1 cellular context compared by ENCODE assay signal in the genomic region with DNA sequence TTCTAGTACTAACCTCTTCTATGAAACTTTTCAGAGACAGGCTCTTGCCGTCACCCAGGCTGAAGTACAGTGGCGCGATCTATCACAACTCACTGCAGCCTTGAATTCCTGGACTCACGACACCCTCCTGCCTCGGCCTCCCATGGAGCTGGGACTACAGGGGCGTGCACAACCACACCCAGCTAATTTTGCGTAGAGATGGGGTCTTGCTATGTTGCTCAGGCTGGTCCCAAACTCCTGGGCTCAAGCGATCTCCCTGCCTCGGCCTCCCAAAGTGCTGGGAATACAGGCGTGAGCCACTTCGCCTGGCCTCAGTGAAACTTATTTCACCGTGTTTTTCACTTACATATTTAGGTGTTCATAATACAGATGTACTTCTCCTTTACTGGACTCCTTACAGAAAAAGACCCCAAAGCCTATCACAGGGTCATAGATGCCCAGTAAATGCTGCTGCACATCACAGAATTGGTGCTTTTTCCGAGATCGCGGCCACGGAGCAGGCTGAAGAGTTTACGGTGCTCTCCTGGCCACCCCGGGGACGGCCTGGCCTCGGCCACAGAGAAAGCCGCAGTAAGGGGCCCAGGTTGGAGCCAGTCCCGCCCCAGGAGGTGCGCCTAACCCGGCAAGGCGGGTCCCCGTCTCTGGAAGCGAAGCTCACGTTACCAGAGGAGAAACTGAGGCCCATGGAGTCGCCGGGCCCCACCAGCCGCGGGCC.
TF ChIP-seq lines count a peak whose summit lies in the region.

No MANE protein-coding gene starts in this region.

TF ChIP-seq in GM23338, 12 proteins besides CTCF, POLR2A, EP300 and RAD21 (continued from another document):
- TF ChIP-seq, protein P1, sequence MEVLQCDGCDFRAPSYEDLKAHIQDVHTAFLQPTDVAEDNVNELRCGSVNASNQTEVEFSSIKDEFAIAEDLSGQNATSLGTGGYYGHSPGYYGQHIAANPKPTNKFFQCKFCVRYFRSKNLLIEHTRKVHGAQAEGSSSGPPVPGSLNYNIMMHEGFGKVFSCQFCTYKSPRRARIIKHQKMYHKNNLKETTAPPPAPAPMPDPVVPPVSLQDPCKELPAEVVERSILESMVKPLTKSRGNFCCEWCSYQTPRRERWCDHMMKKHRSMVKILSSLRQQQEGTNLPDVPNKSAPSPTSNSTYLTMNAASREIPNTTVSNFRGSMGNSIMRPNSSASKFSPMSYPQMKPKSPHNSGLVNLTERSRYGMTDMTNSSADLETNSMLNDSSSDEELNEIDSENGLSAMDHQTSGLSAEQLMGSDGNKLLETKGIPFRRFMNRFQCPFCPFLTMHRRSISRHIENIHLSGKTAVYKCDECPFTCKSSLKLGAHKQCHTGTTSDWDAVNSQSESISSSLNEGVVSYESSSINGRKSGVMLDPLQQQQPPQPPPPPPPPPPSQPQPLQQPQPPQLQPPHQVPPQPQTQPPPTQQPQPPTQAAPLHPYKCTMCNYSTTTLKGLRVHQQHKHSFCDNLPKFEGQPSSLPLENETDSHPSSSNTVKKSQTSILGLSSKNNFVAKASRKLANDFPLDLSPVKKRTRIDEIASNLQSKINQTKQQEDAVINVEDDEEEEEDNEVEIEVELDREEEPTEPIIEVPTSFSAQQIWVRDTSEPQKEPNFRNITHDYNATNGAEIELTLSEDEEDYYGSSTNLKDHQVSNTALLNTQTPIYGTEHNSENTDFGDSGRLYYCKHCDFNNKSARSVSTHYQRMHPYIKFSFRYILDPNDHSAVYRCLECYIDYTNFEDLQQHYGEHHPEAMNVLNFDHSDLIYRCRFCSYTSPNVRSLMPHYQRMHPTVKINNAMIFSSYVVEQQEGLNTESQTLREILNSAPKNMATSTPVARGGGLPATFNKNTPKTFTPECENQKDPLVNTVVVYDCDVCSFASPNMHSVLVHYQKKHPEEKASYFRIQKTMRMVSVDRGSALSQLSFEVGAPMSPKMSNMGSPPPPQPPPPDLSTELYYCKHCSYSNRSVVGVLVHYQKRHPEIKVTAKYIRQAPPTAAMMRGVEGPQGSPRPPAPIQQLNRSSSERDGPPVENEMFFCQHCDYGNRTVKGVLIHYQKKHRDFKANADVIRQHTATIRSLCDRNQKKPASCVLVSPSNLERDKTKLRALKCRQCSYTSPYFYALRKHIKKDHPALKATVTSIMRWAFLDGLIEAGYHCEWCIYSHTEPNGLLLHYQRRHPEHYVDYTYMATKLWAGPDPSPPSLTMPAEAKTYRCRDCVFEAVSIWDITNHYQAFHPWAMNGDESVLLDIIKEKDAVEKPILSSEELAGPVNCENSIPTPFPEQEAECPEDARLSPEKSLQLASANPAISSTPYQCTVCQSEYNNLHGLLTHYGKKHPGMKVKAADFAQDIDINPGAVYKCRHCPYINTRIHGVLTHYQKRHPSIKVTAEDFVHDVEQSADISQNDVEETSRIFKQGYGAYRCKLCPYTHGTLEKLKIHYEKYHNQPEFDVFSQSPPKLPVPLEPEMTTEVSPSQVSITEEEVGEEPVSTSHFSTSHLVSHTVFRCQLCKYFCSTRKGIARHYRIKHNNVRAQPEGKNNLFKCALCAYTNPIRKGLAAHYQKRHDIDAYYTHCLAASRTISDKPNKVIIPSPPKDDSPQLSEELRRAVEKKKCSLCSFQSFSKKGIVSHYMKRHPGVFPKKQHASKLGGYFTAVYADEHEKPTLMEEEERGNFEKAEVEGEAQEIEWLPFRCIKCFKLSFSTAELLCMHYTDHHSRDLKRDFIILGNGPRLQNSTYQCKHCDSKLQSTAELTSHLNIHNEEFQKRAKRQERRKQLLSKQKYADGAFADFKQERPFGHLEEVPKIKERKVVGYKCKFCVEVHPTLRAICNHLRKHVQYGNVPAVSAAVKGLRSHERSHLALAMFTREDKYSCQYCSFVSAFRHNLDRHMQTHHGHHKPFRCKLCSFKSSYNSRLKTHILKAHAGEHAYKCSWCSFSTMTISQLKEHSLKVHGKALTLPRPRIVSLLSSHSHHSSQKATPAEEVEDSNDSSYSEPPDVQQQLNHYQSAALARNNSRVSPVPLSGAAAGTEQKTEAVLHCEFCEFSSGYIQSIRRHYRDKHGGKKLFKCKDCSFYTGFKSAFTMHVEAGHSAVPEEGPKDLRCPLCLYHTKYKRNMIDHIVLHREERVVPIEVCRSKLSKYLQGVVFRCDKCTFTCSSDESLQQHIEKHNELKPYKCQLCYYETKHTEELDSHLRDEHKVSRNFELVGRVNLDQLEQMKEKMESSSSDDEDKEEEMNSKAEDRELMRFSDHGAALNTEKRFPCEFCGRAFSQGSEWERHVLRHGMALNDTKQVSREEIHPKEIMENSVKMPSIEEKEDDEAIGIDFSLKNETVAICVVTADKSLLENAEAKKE (CRISPR knock-in tag; IDR thresholded peaks at IDR 0.05) = no peak
- TF ChIP-seq, protein P2, sequence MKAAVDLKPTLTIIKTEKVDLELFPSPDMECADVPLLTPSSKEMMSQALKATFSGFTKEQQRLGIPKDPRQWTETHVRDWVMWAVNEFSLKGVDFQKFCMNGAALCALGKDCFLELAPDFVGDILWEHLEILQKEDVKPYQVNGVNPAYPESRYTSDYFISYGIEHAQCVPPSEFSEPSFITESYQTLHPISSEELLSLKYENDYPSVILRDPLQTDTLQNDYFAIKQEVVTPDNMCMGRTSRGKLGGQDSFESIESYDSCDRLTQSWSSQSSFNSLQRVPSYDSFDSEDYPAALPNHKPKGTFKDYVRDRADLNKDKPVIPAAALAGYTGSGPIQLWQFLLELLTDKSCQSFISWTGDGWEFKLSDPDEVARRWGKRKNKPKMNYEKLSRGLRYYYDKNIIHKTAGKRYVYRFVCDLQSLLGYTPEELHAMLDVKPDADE (IDR thresholded peaks at IDR 0.05) = no peak
- TF ChIP-seq CREB1 (CRISPR knock-in tag; IDR thresholded peaks at IDR 0.05; ENCODE audit: low read depth) (no peak), ZNF114 (CRISPR knock-in tag; IDR thresholded peaks at IDR 0.05) (no peak), STAT1 (IDR thresholded peaks at IDR 0.05; ENCODE audit: unreplicated experiment) (no peak), NANOG (IDR thresholded peaks at IDR 0.05; ENCODE audit: borderline replicate concordance) (no peak), ZNF331 (CRISPR knock-in tag; IDR thresholded peaks at IDR 0.05; ENCODE audit: low read depth) (no peak), EZH2 (IDR thresholded peaks at IDR 0.05; ENCODE audit: low read depth, unreplicated experiment) (no peak), JUNB (IDR thresholded peaks at IDR 0.05; ENCODE audit: unreplicated experiment) (no peak)
- TF ChIP-seq, protein P3, sequence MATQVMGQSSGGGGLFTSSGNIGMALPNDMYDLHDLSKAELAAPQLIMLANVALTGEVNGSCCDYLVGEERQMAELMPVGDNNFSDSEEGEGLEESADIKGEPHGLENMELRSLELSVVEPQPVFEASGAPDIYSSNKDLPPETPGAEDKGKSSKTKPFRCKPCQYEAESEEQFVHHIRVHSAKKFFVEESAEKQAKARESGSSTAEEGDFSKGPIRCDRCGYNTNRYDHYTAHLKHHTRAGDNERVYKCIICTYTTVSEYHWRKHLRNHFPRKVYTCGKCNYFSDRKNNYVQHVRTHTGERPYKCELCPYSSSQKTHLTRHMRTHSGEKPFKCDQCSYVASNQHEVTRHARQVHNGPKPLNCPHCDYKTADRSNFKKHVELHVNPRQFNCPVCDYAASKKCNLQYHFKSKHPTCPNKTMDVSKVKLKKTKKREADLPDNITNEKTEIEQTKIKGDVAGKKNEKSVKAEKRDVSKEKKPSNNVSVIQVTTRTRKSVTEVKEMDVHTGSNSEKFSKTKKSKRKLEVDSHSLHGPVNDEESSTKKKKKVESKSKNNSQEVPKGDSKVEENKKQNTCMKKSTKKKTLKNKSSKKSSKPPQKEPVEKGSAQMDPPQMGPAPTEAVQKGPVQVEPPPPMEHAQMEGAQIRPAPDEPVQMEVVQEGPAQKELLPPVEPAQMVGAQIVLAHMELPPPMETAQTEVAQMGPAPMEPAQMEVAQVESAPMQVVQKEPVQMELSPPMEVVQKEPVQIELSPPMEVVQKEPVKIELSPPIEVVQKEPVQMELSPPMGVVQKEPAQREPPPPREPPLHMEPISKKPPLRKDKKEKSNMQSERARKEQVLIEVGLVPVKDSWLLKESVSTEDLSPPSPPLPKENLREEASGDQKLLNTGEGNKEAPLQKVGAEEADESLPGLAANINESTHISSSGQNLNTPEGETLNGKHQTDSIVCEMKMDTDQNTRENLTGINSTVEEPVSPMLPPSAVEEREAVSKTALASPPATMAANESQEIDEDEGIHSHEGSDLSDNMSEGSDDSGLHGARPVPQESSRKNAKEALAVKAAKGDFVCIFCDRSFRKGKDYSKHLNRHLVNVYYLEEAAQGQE (IDR thresholded peaks at IDR 0.05; ENCODE audit: unreplicated experiment) = no peak
